1 cellular context compared by ENCODE assay signal in the genomic region with DNA sequence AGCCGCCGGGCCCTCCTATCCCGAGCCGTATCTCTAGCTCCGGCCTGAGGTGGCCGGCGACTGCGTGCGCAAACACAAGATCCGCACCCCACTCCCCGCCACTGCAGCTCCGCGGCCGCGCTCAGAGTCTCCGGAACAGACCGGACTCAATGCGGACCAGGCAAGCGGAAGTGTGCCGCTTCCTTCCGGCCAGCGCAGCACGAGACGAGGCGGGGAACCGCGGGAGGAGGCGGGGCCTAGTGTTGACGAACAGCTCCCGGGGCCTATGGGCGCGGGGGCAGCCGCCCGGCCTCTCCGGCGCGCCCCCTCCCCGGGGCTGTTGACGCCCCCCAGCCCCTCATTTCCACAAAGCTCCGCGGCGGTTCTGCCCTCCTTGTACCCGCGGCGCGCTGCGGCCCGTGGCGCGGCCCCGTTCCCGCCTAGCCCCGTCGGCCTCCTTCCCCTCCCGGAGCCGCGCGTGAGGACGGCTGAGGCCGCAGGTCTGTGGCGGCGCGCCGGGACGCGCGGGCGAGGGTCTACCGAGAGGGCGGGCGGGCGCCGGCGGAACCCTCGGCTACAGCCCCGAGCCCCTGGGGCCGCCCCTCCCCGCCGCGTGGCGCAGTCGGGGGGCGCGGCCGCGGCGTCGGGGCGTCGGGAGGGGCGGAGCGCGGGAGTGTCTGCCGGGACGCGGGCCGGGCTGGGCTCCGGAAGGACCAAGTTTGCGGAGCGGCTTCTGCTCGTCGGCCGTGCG.
TF ChIP-seq lines count a peak whose summit lies in the region.

A gene with protein sequence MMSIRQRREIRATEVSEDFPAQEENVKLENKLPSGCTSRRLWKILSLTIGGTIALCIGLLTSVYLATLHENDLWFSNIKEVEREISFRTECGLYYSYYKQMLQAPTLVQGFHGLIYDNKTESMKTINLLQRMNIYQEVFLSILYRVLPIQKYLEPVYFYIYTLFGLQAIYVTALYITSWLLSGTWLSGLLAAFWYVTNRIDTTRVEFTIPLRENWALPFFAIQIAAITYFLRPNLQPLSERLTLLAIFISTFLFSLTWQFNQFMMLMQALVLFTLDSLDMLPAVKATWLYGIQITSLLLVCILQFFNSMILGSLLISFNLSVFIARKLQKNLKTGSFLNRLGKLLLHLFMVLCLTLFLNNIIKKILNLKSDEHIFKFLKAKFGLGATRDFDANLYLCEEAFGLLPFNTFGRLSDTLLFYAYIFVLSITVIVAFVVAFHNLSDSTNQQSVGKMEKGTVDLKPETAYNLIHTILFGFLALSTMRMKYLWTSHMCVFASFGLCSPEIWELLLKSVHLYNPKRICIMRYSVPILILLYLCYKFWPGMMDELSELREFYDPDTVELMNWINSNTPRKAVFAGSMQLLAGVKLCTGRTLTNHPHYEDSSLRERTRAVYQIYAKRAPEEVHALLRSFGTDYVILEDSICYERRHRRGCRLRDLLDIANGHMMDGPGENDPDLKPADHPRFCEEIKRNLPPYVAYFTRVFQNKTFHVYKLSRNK (plus strand): TSS at position 340 of the 730 bp plus-strand sequence. CDS start 2,484 bp downstream, outside the sequence.

TF ChIP-seq in HepG2, 621 proteins besides CTCF, POLR2A, EP300 and RAD21 (continued from another document and continues in another):
- TF ChIP-seq, protein P1, sequence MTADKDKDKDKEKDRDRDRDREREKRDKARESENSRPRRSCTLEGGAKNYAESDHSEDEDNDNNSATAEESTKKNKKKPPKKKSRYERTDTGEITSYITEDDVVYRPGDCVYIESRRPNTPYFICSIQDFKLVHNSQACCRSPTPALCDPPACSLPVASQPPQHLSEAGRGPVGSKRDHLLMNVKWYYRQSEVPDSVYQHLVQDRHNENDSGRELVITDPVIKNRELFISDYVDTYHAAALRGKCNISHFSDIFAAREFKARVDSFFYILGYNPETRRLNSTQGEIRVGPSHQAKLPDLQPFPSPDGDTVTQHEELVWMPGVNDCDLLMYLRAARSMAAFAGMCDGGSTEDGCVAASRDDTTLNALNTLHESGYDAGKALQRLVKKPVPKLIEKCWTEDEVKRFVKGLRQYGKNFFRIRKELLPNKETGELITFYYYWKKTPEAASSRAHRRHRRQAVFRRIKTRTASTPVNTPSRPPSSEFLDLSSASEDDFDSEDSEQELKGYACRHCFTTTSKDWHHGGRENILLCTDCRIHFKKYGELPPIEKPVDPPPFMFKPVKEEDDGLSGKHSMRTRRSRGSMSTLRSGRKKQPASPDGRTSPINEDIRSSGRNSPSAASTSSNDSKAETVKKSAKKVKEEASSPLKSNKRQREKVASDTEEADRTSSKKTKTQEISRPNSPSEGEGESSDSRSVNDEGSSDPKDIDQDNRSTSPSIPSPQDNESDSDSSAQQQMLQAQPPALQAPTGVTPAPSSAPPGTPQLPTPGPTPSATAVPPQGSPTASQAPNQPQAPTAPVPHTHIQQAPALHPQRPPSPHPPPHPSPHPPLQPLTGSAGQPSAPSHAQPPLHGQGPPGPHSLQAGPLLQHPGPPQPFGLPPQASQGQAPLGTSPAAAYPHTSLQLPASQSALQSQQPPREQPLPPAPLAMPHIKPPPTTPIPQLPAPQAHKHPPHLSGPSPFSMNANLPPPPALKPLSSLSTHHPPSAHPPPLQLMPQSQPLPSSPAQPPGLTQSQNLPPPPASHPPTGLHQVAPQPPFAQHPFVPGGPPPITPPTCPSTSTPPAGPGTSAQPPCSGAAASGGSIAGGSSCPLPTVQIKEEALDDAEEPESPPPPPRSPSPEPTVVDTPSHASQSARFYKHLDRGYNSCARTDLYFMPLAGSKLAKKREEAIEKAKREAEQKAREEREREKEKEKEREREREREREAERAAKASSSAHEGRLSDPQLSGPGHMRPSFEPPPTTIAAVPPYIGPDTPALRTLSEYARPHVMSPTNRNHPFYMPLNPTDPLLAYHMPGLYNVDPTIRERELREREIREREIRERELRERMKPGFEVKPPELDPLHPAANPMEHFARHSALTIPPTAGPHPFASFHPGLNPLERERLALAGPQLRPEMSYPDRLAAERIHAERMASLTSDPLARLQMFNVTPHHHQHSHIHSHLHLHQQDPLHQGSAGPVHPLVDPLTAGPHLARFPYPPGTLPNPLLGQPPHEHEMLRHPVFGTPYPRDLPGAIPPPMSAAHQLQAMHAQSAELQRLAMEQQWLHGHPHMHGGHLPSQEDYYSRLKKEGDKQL (CRISPR knock-in tag; IDR thresholded peaks at IDR 0.05; ENCODE audit: low read depth): no peak
- no peak for TF ChIP-seq ZNF230 (CRISPR knock-in tag; IDR thresholded peaks at IDR 0.05)
- TF ChIP-seq XRCC5 (optimal IDR thresholded peaks at IDR 0.05; ENCODE audit: low read length): peak; percentile 43
- no peak; the same call in 1 of the 2 replicates for TF ChIP-seq NCOA2 (CRISPR knock-in tag; IDR thresholded peaks at IDR 0.05)
- peak; percentile 44; the same call in 1 of the 2 replicates for TF ChIP-seq DR1 (CRISPR knock-in tag; IDR thresholded peaks at IDR 0.05)
- TF ChIP-seq, protein P2, sequence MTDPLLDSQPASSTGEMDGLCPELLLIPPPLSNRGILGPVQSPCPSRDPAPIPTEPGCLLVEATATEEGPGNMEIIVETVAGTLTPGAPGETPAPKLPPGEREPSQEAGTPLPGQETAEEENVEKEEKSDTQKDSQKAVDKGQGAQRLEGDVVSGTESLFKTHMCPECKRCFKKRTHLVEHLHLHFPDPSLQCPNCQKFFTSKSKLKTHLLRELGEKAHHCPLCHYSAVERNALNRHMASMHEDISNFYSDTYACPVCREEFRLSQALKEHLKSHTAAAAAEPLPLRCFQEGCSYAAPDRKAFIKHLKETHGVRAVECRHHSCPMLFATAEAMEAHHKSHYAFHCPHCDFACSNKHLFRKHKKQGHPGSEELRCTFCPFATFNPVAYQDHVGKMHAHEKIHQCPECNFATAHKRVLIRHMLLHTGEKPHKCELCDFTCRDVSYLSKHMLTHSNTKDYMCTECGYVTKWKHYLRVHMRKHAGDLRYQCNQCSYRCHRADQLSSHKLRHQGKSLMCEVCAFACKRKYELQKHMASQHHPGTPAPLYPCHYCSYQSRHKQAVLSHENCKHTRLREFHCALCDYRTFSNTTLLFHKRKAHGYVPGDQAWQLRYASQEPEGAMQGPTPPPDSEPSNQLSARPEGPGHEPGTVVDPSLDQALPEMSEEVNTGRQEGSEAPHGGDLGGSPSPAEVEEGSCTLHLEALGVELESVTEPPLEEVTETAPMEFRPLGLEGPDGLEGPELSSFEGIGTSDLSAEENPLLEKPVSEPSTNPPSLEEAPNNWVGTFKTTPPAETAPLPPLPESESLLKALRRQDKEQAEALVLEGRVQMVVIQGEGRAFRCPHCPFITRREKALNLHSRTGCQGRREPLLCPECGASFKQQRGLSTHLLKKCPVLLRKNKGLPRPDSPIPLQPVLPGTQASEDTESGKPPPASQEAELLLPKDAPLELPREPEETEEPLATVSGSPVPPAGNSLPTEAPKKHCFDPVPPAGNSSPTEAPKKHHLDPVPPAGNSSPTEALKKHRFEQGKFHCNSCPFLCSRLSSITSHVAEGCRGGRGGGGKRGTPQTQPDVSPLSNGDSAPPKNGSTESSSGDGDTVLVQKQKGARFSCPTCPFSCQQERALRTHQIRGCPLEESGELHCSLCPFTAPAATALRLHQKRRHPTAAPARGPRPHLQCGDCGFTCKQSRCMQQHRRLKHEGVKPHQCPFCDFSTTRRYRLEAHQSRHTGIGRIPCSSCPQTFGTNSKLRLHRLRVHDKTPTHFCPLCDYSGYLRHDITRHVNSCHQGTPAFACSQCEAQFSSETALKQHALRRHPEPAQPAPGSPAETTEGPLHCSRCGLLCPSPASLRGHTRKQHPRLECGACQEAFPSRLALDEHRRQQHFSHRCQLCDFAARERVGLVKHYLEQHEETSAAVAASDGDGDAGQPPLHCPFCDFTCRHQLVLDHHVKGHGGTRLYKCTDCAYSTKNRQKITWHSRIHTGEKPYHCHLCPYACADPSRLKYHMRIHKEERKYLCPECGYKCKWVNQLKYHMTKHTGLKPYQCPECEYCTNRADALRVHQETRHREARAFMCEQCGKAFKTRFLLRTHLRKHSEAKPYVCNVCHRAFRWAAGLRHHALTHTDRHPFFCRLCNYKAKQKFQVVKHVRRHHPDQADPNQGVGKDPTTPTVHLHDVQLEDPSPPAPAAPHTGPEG (CRISPR knock-in tag; IDR thresholded peaks at IDR 0.05): peak; percentile 54; the same call in 1 of the 2 replicates
- TF ChIP-seq ZNF143 (CRISPR knock-in tag; IDR thresholded peaks at IDR 0.05): 0 out of 2 replicates have a peak, but pooled peaks have one; percentile 42
- TF ChIP-seq, protein P3, sequence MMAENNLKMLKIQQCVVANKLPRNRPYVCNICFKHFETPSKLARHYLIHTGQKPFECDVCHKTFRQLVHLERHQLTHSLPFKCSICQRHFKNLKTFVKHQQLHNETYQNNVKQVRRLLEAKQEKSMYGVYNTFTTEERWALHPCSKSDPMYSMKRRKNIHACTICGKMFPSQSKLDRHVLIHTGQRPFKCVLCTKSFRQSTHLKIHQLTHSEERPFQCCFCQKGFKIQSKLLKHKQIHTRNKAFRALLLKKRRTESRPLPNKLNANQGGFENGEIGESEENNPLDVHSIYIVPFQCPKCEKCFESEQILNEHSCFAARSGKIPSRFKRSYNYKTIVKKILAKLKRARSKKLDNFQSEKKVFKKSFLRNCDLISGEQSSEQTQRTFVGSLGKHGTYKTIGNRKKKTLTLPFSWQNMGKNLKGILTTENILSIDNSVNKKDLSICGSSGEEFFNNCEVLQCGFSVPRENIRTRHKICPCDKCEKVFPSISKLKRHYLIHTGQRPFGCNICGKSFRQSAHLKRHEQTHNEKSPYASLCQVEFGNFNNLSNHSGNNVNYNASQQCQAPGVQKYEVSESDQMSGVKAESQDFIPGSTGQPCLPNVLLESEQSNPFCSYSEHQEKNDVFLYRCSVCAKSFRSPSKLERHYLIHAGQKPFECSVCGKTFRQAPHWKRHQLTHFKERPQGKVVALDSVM (CRISPR knock-in tag; IDR thresholded peaks at IDR 0.05): no peak
- TF ChIP-seq KAT8 (CRISPR knock-in tag; IDR thresholded peaks at IDR 0.05): peak; percentile 92
- TF ChIP-seq ZNF781 (CRISPR knock-in tag; IDR thresholded peaks at IDR 0.05; ENCODE audit: borderline replicate concordance, not compliant biosample characterization): no peak
- no peak for TF ChIP-seq ZNF264 (CRISPR knock-in tag; IDR thresholded peaks at IDR 0.05)
- TF ChIP-seq RARA (CRISPR knock-in tag; IDR thresholded peaks at IDR 0.05): peak; percentile 12; the same call in 1 of the 2 replicates
- TF ChIP-seq, protein P4, sequence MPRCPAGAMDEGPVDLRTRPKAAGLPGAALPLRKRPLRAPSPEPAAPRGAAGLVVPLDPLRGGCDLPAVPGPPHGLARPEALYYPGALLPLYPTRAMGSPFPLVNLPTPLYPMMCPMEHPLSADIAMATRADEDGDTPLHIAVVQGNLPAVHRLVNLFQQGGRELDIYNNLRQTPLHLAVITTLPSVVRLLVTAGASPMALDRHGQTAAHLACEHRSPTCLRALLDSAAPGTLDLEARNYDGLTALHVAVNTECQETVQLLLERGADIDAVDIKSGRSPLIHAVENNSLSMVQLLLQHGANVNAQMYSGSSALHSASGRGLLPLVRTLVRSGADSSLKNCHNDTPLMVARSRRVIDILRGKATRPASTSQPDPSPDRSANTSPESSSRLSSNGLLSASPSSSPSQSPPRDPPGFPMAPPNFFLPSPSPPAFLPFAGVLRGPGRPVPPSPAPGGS (CRISPR knock-in tag; IDR thresholded peaks at IDR 0.05): no peak
- peak; percentile 83 for TF ChIP-seq MIER3 (CRISPR knock-in tag; IDR thresholded peaks at IDR 0.05; ENCODE audit: borderline replicate concordance)
- TF ChIP-seq RARG (CRISPR knock-in tag; IDR thresholded peaks at IDR 0.05; ENCODE audit: low read depth): no peak
- TF ChIP-seq, protein P5, sequence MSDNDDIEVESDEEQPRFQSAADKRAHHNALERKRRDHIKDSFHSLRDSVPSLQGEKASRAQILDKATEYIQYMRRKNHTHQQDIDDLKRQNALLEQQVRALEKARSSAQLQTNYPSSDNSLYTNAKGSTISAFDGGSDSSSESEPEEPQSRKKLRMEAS (IDR thresholded peaks at IDR 0.05): peak; percentile 82
- peak; percentile 28; the same call in 1 of the 2 replicates for TF ChIP-seq ZZZ3 (CRISPR knock-in tag; IDR thresholded peaks at IDR 0.05; ENCODE audit: borderline replicate concordance)
- TF ChIP-seq CAMTA2 (CRISPR knock-in tag; IDR thresholded peaks at IDR 0.05; ENCODE audit: borderline replicate concordance): peak; percentile 19; the same call in 1 of the 2 replicates
- TF ChIP-seq FIP1L1 (IDR thresholded peaks at IDR 0.05; ENCODE audit: borderline replicate concordance, insufficient read depth, low read depth, low read length): no peak
- TF ChIP-seq SMAD9 (CRISPR knock-in tag; IDR thresholded peaks at IDR 0.05): no peak
- TF ChIP-seq, protein P6, sequence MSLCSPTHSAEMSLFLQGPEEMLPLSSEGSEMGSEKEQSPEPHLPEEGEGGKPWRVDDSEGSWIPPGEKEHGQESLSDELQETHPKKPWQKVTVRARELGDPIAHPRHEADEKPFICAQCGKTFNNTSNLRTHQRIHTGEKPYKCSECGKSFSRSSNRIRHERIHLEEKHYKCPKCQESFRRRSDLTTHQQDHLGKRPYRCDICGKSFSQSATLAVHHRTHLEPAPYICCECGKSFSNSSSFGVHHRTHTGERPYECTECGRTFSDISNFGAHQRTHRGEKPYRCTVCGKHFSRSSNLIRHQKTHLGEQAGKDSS (CRISPR knock-in tag; IDR thresholded peaks at IDR 0.05; ENCODE audit: borderline replicate concordance, low read depth): peak; percentile 39
- peak; percentile 99 for TF ChIP-seq BHLHE40 (IDR thresholded peaks at IDR 0.05; ENCODE audit: low read length)
- peak; percentile 64; the same call in 1 of the 2 replicates for TF ChIP-seq PITX1 (CRISPR knock-in tag; IDR thresholded peaks at IDR 0.05)
- no peak for TF ChIP-seq ZNF879 (CRISPR knock-in tag; IDR thresholded peaks at IDR 0.05)
- no peak for TF ChIP-seq NFIC (IDR thresholded peaks at IDR 0.05; ENCODE audit: low read length)
- TF ChIP-seq ZNF709 (CRISPR knock-in tag; IDR thresholded peaks at IDR 0.05): no peak
- TF ChIP-seq CEBPG (CRISPR knock-in tag; IDR thresholded peaks at IDR 0.05): no peak
